1 cellular context compared by ENCODE assay signal in the genomic region with DNA sequence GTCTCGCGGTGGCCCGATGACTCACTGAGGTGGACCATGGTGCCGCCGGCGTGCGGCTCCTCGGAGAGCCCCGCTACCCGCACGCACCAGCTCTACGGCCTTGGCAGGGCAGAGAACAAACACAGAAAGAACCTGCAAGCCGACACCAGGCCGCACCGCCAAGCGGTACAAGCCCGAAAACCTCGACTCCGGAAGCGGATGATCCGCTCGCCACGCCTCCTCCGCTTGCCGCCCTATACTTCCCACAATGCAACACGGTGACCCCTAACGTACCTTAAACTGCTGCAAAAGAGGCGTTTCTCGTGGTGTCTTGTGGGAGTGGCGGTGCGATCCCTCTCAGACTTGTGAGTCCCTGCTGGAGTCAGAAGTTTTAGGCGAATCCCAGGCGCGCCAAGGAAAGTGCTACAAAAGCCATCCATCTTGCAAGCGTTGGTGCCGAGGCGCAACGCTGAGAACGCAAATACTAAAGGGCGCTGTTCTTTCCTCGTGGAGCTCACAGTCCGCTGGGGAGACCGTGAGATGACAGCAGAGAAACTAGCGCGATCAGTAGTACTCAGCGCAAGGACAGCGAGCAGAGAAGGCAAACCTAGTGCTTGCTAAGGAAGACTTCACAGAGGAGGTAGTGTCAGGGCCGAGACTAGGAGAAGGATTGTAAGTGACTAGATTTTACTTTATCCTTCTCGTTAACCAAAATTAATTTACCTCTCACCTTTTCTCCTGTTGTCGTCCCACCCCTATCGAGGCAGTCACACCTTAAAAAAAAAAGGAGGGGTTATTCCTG.
TF ChIP-seq lines count a peak whose summit lies in the region.

A gene (minus strand): TSS at position 200 of the 781 bp plus-strand sequence. CDS start 162 bp downstream, at position 38.

TF ChIP-seq in H1, 55 proteins besides CTCF, POLR2A, EP300 and RAD21 (continued from another document):
- no peak for TF ChIP-seq RFX5 (IDR thresholded peaks at IDR 0.05; ENCODE audit: borderline replicate concordance, low read depth, low read length)
- no peak for TF ChIP-seq RXRA (IDR thresholded peaks at IDR 0.05; ENCODE audit: insufficient read depth, low read depth, low read length)
- TF ChIP-seq, protein P1, sequence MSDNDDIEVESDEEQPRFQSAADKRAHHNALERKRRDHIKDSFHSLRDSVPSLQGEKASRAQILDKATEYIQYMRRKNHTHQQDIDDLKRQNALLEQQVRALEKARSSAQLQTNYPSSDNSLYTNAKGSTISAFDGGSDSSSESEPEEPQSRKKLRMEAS (IDR thresholded peaks at IDR 0.05) = peak; percentile 79
- no peak for TF ChIP-seq TCF12 (IDR thresholded peaks at IDR 0.05; ENCODE audit: low read depth, low read length)
- no peak for TF ChIP-seq EZH2 (IDR thresholded peaks at IDR 0.05; ENCODE audit: low read depth, low read length, severe bottlenecking)
- TF ChIP-seq TBP (IDR thresholded peaks at IDR 0.05; ENCODE audit: low read depth, low read length) = peak; percentile 83
- no peak for TF ChIP-seq TEAD4 (IDR thresholded peaks at IDR 0.05; ENCODE audit: low read depth, low read length)
- peak; percentile 75 for TF ChIP-seq TAF7 (optimal IDR thresholded peaks at IDR 0.05; ENCODE audit: borderline replicate concordance, low read depth, low read length)
- peak in 1 of 2 experiments; percentile 79; a peak in 2 of 4 replicates for TF ChIP-seq SIN3A (conservative IDR thresholded peaks at IDR 0.05 in 1 of 2, IDR thresholded peaks at IDR 0.05 in 1 of 2; ENCODE audit: low read depth in 1 of 2, low read length in 2 of 2)
- peak; percentile 46; the same call in 1 of the 2 replicates for TF ChIP-seq GTF2F1 (IDR thresholded peaks at IDR 0.05; ENCODE audit: borderline replicate concordance, low read depth, low read length)
- no peak for TF ChIP-seq CBX8 (IDR thresholded peaks at IDR 0.05; ENCODE audit: borderline replicate concordance, low read depth, low read length)
- peak; percentile 87 for TF ChIP-seq PHF8 (conservative IDR thresholded peaks at IDR 0.05; ENCODE audit: low read depth, low read length)
- no peak for TF ChIP-seq SIRT6 (IDR thresholded peaks at IDR 0.05; ENCODE audit: low read length)
- TF ChIP-seq, protein P2, sequence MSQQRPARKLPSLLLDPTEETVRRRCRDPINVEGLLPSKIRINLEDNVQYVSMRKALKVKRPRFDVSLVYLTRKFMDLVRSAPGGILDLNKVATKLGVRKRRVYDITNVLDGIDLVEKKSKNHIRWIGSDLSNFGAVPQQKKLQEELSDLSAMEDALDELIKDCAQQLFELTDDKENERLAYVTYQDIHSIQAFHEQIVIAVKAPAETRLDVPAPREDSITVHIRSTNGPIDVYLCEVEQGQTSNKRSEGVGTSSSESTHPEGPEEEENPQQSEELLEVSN (IDR thresholded peaks at IDR 0.05) = 0 out of 2 replicates have a peak, but pooled peaks have one; percentile 42
- TF ChIP-seq SIX5 (IDR thresholded peaks at IDR 0.05; ENCODE audit: low read depth, low read length) = peak; percentile 3; the same call in 1 of the 2 replicates
- TF ChIP-seq CHD2 (IDR thresholded peaks at IDR 0.05; ENCODE audit: low read length) = no peak; the same call in 1 of the 2 replicates
- no peak for TF ChIP-seq KDM1A (IDR thresholded peaks at IDR 0.05; ENCODE audit: borderline replicate concordance, low read length)
- TF ChIP-seq YY1 (IDR thresholded peaks at IDR 0.05; ENCODE audit: low read depth, low read length) = peak; percentile 84
- TF ChIP-seq TAF1 (IDR thresholded peaks at IDR 0.05; ENCODE audit: low read depth, low read length) = peak; percentile 94
- peak; percentile 38 for TF ChIP-seq KDM4A (IDR thresholded peaks at IDR 0.05; ENCODE audit: low read depth, low read length, severe bottlenecking)
- TF ChIP-seq NANOG (IDR thresholded peaks at IDR 0.05; ENCODE audit: insufficient read depth, low read depth, low read length, poor library complexity, severe bottlenecking) = peak; percentile 47
